Comparison of ENCODE assay signal across 1 cellular context in the genomic region with DNA sequence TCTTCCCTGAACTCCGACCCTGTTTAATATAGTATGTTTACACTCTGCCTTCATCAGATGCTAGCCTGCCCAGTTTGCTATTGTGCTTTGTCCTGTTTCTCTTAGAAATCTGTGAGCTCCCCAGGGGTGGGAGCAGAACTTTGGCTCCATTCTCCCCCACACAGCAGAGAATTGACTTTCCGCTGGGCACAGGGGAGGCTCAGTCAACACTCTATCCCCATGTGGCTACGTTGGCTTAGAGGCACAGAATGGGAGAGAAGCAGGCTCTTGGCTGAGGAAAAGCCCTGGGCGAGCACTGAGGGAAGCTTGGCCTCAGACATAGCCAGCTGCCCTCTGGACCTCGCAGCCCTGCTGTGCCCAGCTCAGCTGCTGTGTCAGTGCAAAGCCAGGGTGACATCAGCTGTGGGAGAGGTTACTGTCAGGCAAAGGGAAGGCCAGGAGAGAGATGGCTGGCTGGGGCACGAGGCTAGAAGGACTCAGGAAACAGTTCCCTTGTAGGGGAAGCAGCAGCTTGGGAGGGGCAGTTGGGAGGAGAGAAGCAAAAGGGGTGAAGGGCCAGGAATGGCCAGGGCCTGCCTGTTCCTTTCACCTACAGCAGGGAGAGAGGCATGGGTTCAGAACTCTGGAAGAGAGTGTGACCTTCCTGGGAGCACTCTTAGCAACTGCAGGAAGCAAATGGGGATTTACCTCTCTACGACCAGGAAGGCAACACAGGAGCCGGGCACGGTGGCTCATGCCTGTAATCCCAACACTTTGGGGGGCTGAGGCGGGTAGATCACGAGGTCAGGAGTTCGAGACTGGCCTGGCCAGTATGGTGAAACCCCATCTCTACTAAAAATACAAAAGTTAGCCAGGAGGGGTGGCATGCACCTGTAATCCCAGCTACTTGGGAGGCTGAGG.
A peak's percentile ranks its signal among the peaks of the same experiment; 100 is the strongest.
TF ChIP-seq lines count a peak whose summit lies in the region.

No MANE protein-coding gene starts in this region.

TF ChIP-seq in HepG2, 621 proteins besides CTCF, POLR2A, EP300 and RAD21 (continued from another document and continues in another):
- TF ChIP-seq ZNF296 (CRISPR knock-in tag; conservative IDR thresholded peaks at IDR 0.05) (no peak), EED (CRISPR knock-in tag; IDR thresholded peaks at IDR 0.05) (no peak), ZNF292 (CRISPR knock-in tag; IDR thresholded peaks at IDR 0.05; ENCODE audit: borderline replicate concordance, low read depth) (peak; percentile 89), MAZ (IDR thresholded peaks at IDR 0.05; ENCODE audit: borderline replicate concordance, low read depth, low read length) (peak; percentile 35; the same call in 1 of the 2 replicates), MAZ (CRISPR knock-in tag; IDR thresholded peaks at IDR 0.05; ENCODE audit: low read depth) (no peak), SMARCC2 (IDR thresholded peaks at IDR 0.05) (no peak), FOXP1 (IDR thresholded peaks at IDR 0.05) (0 out of 2 replicates have a peak, but pooled peaks have one; percentile 37), FOXP1 (CRISPR knock-in tag; IDR thresholded peaks at IDR 0.05) (peak; percentile 54; the same call in 1 of the 2 replicates), RARA (CRISPR knock-in tag; IDR thresholded peaks at IDR 0.05) (peak; percentile 72), ZNF678 (CRISPR knock-in tag; IDR thresholded peaks at IDR 0.05) (no peak), SNAI1 (CRISPR knock-in tag; IDR thresholded peaks at IDR 0.05; ENCODE audit: borderline replicate concordance) (no peak), MAFF (IDR thresholded peaks at IDR 0.05; ENCODE audit: low read depth, low read length) (peak; percentile 26; the same call in 1 of the 2 replicates), GMEB2 (CRISPR knock-in tag; IDR thresholded peaks at IDR 0.05; ENCODE audit: low read depth) (no peak), ZBTB7A (CRISPR knock-in tag; IDR thresholded peaks at IDR 0.05) (0 out of 2 replicates have a peak, but pooled peaks have one; percentile 28), NRL (CRISPR knock-in tag; IDR thresholded peaks at IDR 0.05; ENCODE audit: borderline replicate concordance) (peak; percentile 91; the same call in 1 of the 2 replicates), HNRNPL (IDR thresholded peaks at IDR 0.05; ENCODE audit: low read depth, low read length) (peak; percentile 82), MLLT10 (CRISPR knock-in tag; IDR thresholded peaks at IDR 0.05) (no peak), ZBTB1 (CRISPR knock-in tag; IDR thresholded peaks at IDR 0.05; ENCODE audit: borderline replicate concordance) (no peak), SNRNP70 (IDR thresholded peaks at IDR 0.05; ENCODE audit: low read depth, low read length) (no peak), ZNF761 (CRISPR knock-in tag; conservative IDR thresholded peaks at IDR 0.05) (peak; percentile 74), BATF2 (CRISPR knock-in tag; IDR thresholded peaks at IDR 0.05) (no peak), SP140L (CRISPR knock-in tag; IDR thresholded peaks at IDR 0.05; ENCODE audit: borderline replicate concordance) (no peak), ZFP91 (CRISPR knock-in tag; IDR thresholded peaks at IDR 0.05; ENCODE audit: borderline replicate concordance) (peak; percentile 67; the same call in 1 of the 2 replicates), FUBP1 (CRISPR knock-in tag; IDR thresholded peaks at IDR 0.05; ENCODE audit: borderline replicate concordance) (no peak), ZSCAN5A (CRISPR knock-in tag; IDR thresholded peaks at IDR 0.05; ENCODE audit: borderline replicate concordance) (no peak), ZSCAN9 (CRISPR knock-in tag; IDR thresholded peaks at IDR 0.05; ENCODE audit: borderline replicate concordance) (peak; percentile 88), LCORL (IDR thresholded peaks at IDR 0.05) (no peak), LCORL (CRISPR knock-in tag; IDR thresholded peaks at IDR 0.05) (peak; percentile 59), MLXIP (CRISPR knock-in tag; IDR thresholded peaks at IDR 0.05; ENCODE audit: borderline replicate concordance) (no peak), MBD4 (IDR thresholded peaks at IDR 0.05; ENCODE audit: borderline replicate concordance, low read length) (no peak), KDM1A (CRISPR knock-in tag; IDR thresholded peaks at IDR 0.05) (no peak)
- TF ChIP-seq, protein P1, sequence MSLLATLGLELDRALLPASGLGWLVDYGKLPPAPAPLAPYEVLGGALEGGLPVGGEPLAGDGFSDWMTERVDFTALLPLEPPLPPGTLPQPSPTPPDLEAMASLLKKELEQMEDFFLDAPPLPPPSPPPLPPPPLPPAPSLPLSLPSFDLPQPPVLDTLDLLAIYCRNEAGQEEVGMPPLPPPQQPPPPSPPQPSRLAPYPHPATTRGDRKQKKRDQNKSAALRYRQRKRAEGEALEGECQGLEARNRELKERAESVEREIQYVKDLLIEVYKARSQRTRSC (CRISPR knock-in tag; IDR thresholded peaks at IDR 0.05; ENCODE audit: low read depth), result no peak
- TF ChIP-seq, protein P2, sequence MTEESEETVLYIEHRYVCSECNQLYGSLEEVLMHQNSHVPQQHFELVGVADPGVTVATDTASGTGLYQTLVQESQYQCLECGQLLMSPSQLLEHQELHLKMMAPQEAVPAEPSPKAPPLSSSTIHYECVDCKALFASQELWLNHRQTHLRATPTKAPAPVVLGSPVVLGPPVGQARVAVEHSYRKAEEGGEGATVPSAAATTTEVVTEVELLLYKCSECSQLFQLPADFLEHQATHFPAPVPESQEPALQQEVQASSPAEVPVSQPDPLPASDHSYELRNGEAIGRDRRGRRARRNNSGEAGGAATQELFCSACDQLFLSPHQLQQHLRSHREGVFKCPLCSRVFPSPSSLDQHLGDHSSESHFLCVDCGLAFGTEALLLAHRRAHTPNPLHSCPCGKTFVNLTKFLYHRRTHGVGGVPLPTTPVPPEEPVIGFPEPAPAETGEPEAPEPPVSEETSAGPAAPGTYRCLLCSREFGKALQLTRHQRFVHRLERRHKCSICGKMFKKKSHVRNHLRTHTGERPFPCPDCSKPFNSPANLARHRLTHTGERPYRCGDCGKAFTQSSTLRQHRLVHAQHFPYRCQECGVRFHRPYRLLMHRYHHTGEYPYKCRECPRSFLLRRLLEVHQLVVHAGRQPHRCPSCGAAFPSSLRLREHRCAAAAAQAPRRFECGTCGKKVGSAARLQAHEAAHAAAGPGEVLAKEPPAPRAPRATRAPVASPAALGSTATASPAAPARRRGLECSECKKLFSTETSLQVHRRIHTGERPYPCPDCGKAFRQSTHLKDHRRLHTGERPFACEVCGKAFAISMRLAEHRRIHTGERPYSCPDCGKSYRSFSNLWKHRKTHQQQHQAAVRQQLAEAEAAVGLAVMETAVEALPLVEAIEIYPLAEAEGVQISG (CRISPR knock-in tag; IDR thresholded peaks at IDR 0.05), result peak; percentile 83
- TF ChIP-seq, protein P3, sequence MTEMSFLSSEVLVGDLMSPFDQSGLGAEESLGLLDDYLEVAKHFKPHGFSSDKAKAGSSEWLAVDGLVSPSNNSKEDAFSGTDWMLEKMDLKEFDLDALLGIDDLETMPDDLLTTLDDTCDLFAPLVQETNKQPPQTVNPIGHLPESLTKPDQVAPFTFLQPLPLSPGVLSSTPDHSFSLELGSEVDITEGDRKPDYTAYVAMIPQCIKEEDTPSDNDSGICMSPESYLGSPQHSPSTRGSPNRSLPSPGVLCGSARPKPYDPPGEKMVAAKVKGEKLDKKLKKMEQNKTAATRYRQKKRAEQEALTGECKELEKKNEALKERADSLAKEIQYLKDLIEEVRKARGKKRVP (CRISPR knock-in tag; IDR thresholded peaks at IDR 0.05), result peak in 1 of 2 experiments; percentile 74; a peak in 2 of 4 replicates
- TF ChIP-seq, protein P4, sequence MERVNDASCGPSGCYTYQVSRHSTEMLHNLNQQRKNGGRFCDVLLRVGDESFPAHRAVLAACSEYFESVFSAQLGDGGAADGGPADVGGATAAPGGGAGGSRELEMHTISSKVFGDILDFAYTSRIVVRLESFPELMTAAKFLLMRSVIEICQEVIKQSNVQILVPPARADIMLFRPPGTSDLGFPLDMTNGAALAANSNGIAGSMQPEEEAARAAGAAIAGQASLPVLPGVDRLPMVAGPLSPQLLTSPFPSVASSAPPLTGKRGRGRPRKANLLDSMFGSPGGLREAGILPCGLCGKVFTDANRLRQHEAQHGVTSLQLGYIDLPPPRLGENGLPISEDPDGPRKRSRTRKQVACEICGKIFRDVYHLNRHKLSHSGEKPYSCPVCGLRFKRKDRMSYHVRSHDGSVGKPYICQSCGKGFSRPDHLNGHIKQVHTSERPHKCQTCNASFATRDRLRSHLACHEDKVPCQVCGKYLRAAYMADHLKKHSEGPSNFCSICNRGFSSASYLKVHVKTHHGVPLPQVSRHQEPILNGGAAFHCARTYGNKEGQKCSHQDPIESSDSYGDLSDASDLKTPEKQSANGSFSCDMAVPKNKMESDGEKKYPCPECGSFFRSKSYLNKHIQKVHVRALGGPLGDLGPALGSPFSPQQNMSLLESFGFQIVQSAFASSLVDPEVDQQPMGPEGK (CRISPR knock-in tag; IDR thresholded peaks at IDR 0.05), result peak; percentile 85; the same call in 1 of the 2 replicates
- TF ChIP-seq, protein P5, sequence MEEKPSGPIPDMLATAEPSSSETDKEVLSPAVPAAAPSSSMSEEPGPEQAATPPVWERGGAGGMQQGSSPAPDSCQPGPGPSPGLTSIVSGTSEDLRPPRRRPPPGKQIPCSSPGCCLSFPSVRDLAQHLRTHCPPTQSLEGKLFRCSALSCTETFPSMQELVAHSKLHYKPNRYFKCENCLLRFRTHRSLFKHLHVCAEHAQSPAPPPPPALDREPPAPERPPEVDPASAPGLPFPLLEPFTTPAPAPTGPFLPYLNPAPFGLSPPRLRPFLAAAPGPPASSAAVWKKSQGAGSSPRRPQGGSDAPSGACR (CRISPR knock-in tag; IDR thresholded peaks at IDR 0.05), result no peak; the same call in 1 of the 2 replicates
